1 cellular context compared by ENCODE assay signal in genomic region chr6:36506617-36507016, GRCh38.
TF ChIP-seq lines count a peak whose summit lies in the region.

No MANE protein-coding gene starts in this region.

TF ChIP-seq in IMR-90, 13 proteins besides CTCF, POLR2A, EP300 and RAD21 (continued from another document):
- TF ChIP-seq USF2 (IDR thresholded peaks at IDR 0.05; ENCODE audit: low read depth, low read length) = no peak
- no peak for TF ChIP-seq SMC3 (IDR thresholded peaks at IDR 0.05; ENCODE audit: low read depth, low read length)
- no peak for TF ChIP-seq MAFK (IDR thresholded peaks at IDR 0.05; ENCODE audit: low read depth, low read length)
